In genomic region chr6:166712554-166713228, GRCh38 we compare ENCODE assay signal across 24 cellular contexts.
DNase-seq lines count a peak whose midpoint lies in the region; ATAC-seq and TF ChIP-seq lines count a peak whose summit lies in the region.
"Had no signal": no experiment of that assay in that cellular context is flagged by ENCODE, and none has a peak within 500 bp of the region (broad histone marks: within the 10 kb centered on the region; RNA-seq: fewer than 3 reads in every experiment).

No MANE protein-coding gene starts in this region.

- no peak overlapping the region for H3K4me2 ChIP-seq in mesendoderm (ENCODE audit: low read length)

- no peak overlapping the region for H4K8ac ChIP-seq in mesendoderm (ENCODE audit: low read depth, low read length)

- TF ChIP-seq POLR2A in Peyer's patch (IDR thresholded peaks at IDR 0.05) = no peak

- H3K79me1 ChIP-seq in mesendoderm (ENCODE audit: low read length) = no peaks in the 10 kb centered on the region

- no peak overlapping the region for H3K4ac ChIP-seq in mesendoderm (ENCODE audit: low read depth, low read length)

- H3K27ac ChIP-seq in mesendoderm (ENCODE audit: low read depth, low read length) (no peak overlapping the region), Peyer's patch (no peak overlapping the region)
- H3K27ac ChIP-seq: breast epithelium, VCaP had no signal

- H3K23ac ChIP-seq in mesendoderm (ENCODE audit: low read length) = no peak overlapping the region

- H2BK5ac ChIP-seq in mesendoderm (ENCODE audit: low read length) = no peak overlapping the region

- H2BK15ac ChIP-seq in mesendoderm (replicated peaks; ENCODE audit: low read depth) = no peak overlapping the region

- no peaks in the 10 kb centered on the region for H3K79me2 ChIP-seq in mesendoderm (ENCODE audit: control insufficient read depth, insufficient read depth, low read length)

- H2AK5ac ChIP-seq in mesendoderm (ENCODE audit: low read length) = no peak overlapping the region

- H3K18ac ChIP-seq in mesendoderm (ENCODE audit: low read length) = no peak overlapping the region

- H3K4me1 Mint-ChIP-seq in natural killer cell treated with Interleukin-12 subunit alpha and Interleukin-12 subunit beta and Interleukin-15 and Interleukin-18, amount 100 ng/mL, for 72 hours (ENCODE audit: low read depth in 2 of 2) = no peaks in the 10 kb centered on the region
- H3K4me1 Mint-ChIP-seq in natural killer cell (no peaks in the 10 kb centered on the region), brain (peaks cover 30% of the 10 kb centered on the region)
- H3K4me1 Mint-ChIP-seq: activated CD4-positive, alpha-beta T cell treated with anti-CD3 and anti-CD28 coated beads, Interleukin-2, amount 10 ng/mL, durations not matched to agents 7 days and 5 days had no signal

- peaks cover 3% of the 10 kb centered on the region for H3K9me3 Mint-ChIP-seq in natural killer cell treated with Interleukin-12 subunit alpha and Interleukin-12 subunit beta and Interleukin-15 and Interleukin-18, amount 100 ng/mL, for 72 hours
- H3K9me3 Mint-ChIP-seq in natural killer cell (peaks cover 0 to 5% of the 10 kb centered on the region in 2 donors), brain (peaks cover 0 to 27% (median 15%) of the 10 kb centered on the region in 5 experiments)
- H3K9me3 Mint-ChIP-seq: activated CD4-positive, alpha-beta T cell treated with anti-CD3 and anti-CD28 coated beads, Interleukin-2, amount 10 ng/mL, durations not matched to agents 7 days and 5 days; activated T-helper 1 cell treated with anti-CD3 and anti-CD28 coated beads, Interleukin-12 subunit alpha, Interleukin-12 subunit beta, Interleukin-2, Interleukin-4 antibody, amounts not matched to agents 30 ng/mL and 10 ng/mL and 1 ng/mL, durations not matched to agents 14 hours and 24 hours and 36 hours had no signal

- intact Hi-C loops in natural killer cell (cut with micrococcal nuclease) = no loop called here

- peaks cover 0 to 4% (median 0%) of the 10 kb centered on the region in 4 donors for H3K9me3 ChIP-seq in Peyer's patch
- H3K9me3 ChIP-seq: breast epithelium, transverse colon had no signal

- TF ChIP-seq CTCF in natural killer cell (IDR thresholded peaks at IDR 0.05) (no peak), brain (conservative IDR thresholded peaks at IDR 0.05) (no peak), Peyer's patch (IDR thresholded peaks at IDR 0.05) (no peak)

- ATAC-seq in natural killer cell treated with Interleukin-12 subunit alpha and Interleukin-12 subunit beta and Interleukin-15 and Interleukin-18, amount 100 ng/mL, for 72 hours = peak; percentile 33 to 56
- no peak for ATAC-seq in natural killer cell
- no peak for ATAC-seq in HG02610 (IDR thresholded peaks at IDR 0.05; ENCODE audit: unreplicated experiment)

- no peak for DNase-seq in natural killer cell treated with Interleukin-12 subunit alpha and Interleukin-12 subunit beta and Interleukin-15 and Interleukin-18, amount 100 ng/mL, for 72 hours (ENCODE audit: low spot score)
- no peak for DNase-seq in natural killer cell
- peak; percentile 62 for DNase-seq in mesendoderm
- no peak for DNase-seq in Peyer's patch
- DNase-seq in LoVo (ENCODE audit: low spot score) = no peak
- DNase-seq: ACHN; activated CD4-positive, alpha-beta T cell treated with anti-CD3 and anti-CD28 coated beads, Interleukin-2, amount 10 ng/mL, durations not matched to agents 7 days and 5 days; activated CD8-positive, alpha-beta memory T cell treated with anti-CD3 and anti-CD28 coated beads, Interleukin-2, amount 50 U/mL, for 4 hours; activated naive CD4-positive, alpha-beta T cell treated with anti-CD3 and anti-CD28 coated beads for 36 hours; amniotic stem cell; DMS53; effector CD4-positive, alpha-beta T cell; GF-D8; NCI-H1694 treated with DMSO at 0.1 percent for 48 hours; NCI-H510A; occipital lobe; SHP77; stimulated activated CD4-positive, alpha-beta T cell treated with anti-CD3 and anti-CD28 coated beads, Interleukin-2, amount 100 ng/mL, for 24 hours; transverse colon had no signal

- H2BK120ac ChIP-seq in mesendoderm (ENCODE audit: low read depth, low read length) = no peak overlapping the region

- H3K4me3 ChIP-seq in mesendoderm (ENCODE audit: low read length) = no peak overlapping the region
- no peak overlapping the region for H3K4me3 ChIP-seq in Peyer's patch
- H3K4me3 ChIP-seq: breast epithelium, transverse colon had no signal

- H3K36me3 ChIP-seq in mesendoderm (ENCODE audit: control insufficient read depth, insufficient read depth, low read length) = no peaks in the 10 kb centered on the region
- H3K36me3 ChIP-seq in Peyer's patch = no peaks in the 10 kb centered on the region
- H3K36me3 ChIP-seq: breast epithelium, transverse colon had no signal

- no peak overlapping the region for H3K4me3 Mint-ChIP-seq in natural killer cell treated with Interleukin-12 subunit alpha and Interleukin-12 subunit beta and Interleukin-15 and Interleukin-18, amount 100 ng/mL, for 72 hours
- H3K4me3 Mint-ChIP-seq in natural killer cell (no peak overlapping the region), brain (no peak overlapping the region)
- H3K4me3 Mint-ChIP-seq: activated CD4-positive, alpha-beta T cell treated with anti-CD3 and anti-CD28 coated beads, Interleukin-2, amount 10 ng/mL, durations not matched to agents 7 days and 5 days; activated naive CD4-positive, alpha-beta T cell treated with anti-CD3 and anti-CD28 coated beads for 36 hours; activated T-helper 1 cell treated with anti-CD3 and anti-CD28 coated beads, Interleukin-12 subunit alpha, Interleukin-12 subunit beta, Interleukin-2, Interleukin-4 antibody, amounts not matched to agents 30 ng/mL and 10 ng/mL and 1 ng/mL, durations not matched to agents 14 hours and 24 hours and 36 hours had no signal

- no peak overlapping the region for H3K56ac ChIP-seq in mesendoderm (ENCODE audit: low read length)

- peaks cover 6% of the 10 kb centered on the region for H3K36me3 Mint-ChIP-seq in natural killer cell treated with Interleukin-12 subunit alpha and Interleukin-12 subunit beta and Interleukin-15 and Interleukin-18, amount 100 ng/mL, for 72 hours
- no peaks in the 10 kb centered on the region for H3K36me3 Mint-ChIP-seq in natural killer cell
- H3K36me3 Mint-ChIP-seq in brain = no peaks in the 10 kb centered on the region

- no CpG with 5 or more reads among the region's 18 CpGs for WGBS in mesendoderm (ENCODE audit: extremely low coverage, insufficient coverage, low lambda C conversion rate)

- H3K27ac Mint-ChIP-seq in natural killer cell treated with Interleukin-12 subunit alpha and Interleukin-12 subunit beta and Interleukin-15 and Interleukin-18, amount 100 ng/mL, for 72 hours = no peak overlapping the region
- H3K27ac Mint-ChIP-seq in natural killer cell (no peak overlapping the region), brain (peak overlapping the region in 3 of 5 experiments; percentile 27 to 78 (median 68))
- H3K27ac Mint-ChIP-seq: activated CD4-positive, alpha-beta T cell treated with anti-CD3 and anti-CD28 coated beads, Interleukin-2, amount 10 ng/mL, durations not matched to agents 7 days and 5 days; activated naive CD4-positive, alpha-beta T cell treated with anti-CD3 and anti-CD28 coated beads for 36 hours; activated T-helper 1 cell treated with anti-CD3 and anti-CD28 coated beads, Interleukin-12 subunit alpha, Interleukin-12 subunit beta, Interleukin-2, Interleukin-4 antibody, amounts not matched to agents 30 ng/mL and 10 ng/mL and 1 ng/mL, durations not matched to agents 14 hours and 24 hours and 36 hours had no signal

- H4K5ac ChIP-seq in mesendoderm (ENCODE audit: low read length) = no peak overlapping the region

- H3K4me1 ChIP-seq in mesendoderm (ENCODE audit: control insufficient read depth, low read depth, low read length) (no peaks in the 10 kb centered on the region), Peyer's patch (no peaks in the 10 kb centered on the region)
- H3K4me1 ChIP-seq: breast epithelium, transverse colon had no signal

- H3K27me3 Mint-ChIP-seq in natural killer cell treated with Interleukin-12 subunit alpha and Interleukin-12 subunit beta and Interleukin-15 and Interleukin-18, amount 100 ng/mL, for 72 hours = peaks cover 7 to 8% of the 10 kb centered on the region in 2 donors
- H3K27me3 Mint-ChIP-seq in natural killer cell (ENCODE audit: low read depth in 2 of 2) (peaks cover 7 to 12% of the 10 kb centered on the region in 2 donors), brain (no peaks in the 10 kb centered on the region)

- H3K27me3 ChIP-seq in mesendoderm (ENCODE audit: insufficient read depth, low read length, poor library complexity) (no peaks in the 10 kb centered on the region), Peyer's patch (no peaks in the 10 kb centered on the region)
- H3K27me3 ChIP-seq: breast epithelium, transverse colon had no signal

- H3K9ac ChIP-seq in mesendoderm (ENCODE audit: low read length) = no peak overlapping the region

Comparison
In these comparisons a context has a peak if more than half of its experiments do, and no peak if none do; other contexts are left out.
1. ATAC-seq: peak in natural killer cell treated with Interleukin-12 subunit alpha and Interleukin-12 subunit beta and Interleukin-15 and Interleukin-18, amount 100 ng/mL, for 72 hours (2 of 2); none in natural killer cell (0 of 3) and HG02610 (single experiment).
2. H3K27ac Mint-ChIP-seq: peak in brain (3 of 5); none in natural killer cell treated with Interleukin-12 subunit alpha and Interleukin-12 subunit beta and Interleukin-15 and Interleukin-18, amount 100 ng/mL, for 72 hours (0 of 2) and natural killer cell (0 of 2).